In the genomic region with DNA sequence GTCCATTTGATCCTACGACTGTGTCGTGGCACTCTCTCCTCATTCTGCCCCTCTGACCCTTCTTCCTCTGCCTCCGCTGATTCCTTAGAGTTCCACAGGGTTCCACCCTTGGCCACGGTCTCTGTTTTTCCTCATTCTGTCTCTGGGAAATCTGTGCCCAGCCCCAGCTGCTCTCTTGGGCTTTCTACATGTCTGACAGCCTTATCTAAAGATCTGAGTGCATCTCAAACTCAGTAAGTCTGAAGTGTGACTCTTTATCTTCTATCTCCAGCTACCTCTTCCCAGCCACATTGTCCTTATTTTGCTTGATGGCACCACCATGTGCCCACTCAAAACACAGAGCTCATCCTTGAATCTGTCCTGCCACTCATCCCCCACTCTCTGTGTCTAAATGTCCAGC, we compare ENCODE assay signal across 17 cellular contexts.
DNase-seq lines count a peak whose midpoint lies in the region; ATAC-seq and TF ChIP-seq lines count a peak whose summit lies in the region.
"Had no signal": no experiment of that assay in that cellular context is flagged by ENCODE, and none has a peak within 500 bp of the region (broad histone marks: within the 10 kb centered on the region; RNA-seq: fewer than 3 reads in every experiment).

No MANE protein-coding gene starts in this region.

- H3K27ac Mint-ChIP-seq in T-helper 17 cell, result peak overlapping the region; percentile 63
- peak overlapping the region; percentile 66 for H3K27ac Mint-ChIP-seq in endothelial cell (ENCODE audit: unreplicated experiment)
- H3K27ac Mint-ChIP-seq in neural progenitor cell, result peak overlapping the region; percentile 58
- no peak overlapping the region for H3K27ac Mint-ChIP-seq in stimulated activated effector memory CD8-positive, alpha-beta T cell treated with anti-CD3 and anti-CD28 coated beads, Interleukin-12 subunit alpha, Interleukin-12 subunit beta, amount 100 ng/mL, for 72 hours

- H3K4me3 Mint-ChIP-seq in T-helper 17 cell (no peak overlapping the region), endothelial cell (ENCODE audit: unreplicated experiment) (peak overlapping the region; percentile 57), neural progenitor cell (no peak overlapping the region)
- no peak overlapping the region for H3K4me3 Mint-ChIP-seq in stimulated activated effector memory CD8-positive, alpha-beta T cell treated with anti-CD3 and anti-CD28 coated beads, Interleukin-12 subunit alpha, Interleukin-12 subunit beta, amount 100 ng/mL, for 72 hours

- DNase-seq in T-helper 17 cell, result no peak
- no peak for DNase-seq in endothelial cell (ENCODE audit: low spot score)
- DNase-seq in neural progenitor cell (ENCODE audit: low spot score), result no peak
- no peak for DNase-seq in tibial artery
- DNase-seq in stimulated activated effector memory CD8-positive, alpha-beta T cell treated with anti-CD3 and anti-CD28 coated beads, Interleukin-12 subunit alpha, Interleukin-12 subunit beta, amount 100 ng/mL, for 72 hours (ENCODE audit: low spot score in 2 of 2), result no peak
- DNase-seq in 8988T, result no peak
- DNase-seq: ACHN, DND-41, NCI-H1417, NCI-H187, NCI-H2107, NCI-H510A, NCI-H748 treated with DMSO at 0.1 percent for 48 hours, Right ventricle myocardium superior had no signal

- H3K79me2 ChIP-seq in neural progenitor cell (ENCODE audit: low read depth), result no peaks in the 10 kb centered on the region

- no peaks in the 10 kb centered on the region for H3K36me3 ChIP-seq in neural progenitor cell
- peaks cover 0 to 11% (median 0%) of the 10 kb centered on the region in 3 donors for H3K36me3 ChIP-seq in tibial artery

- H3K27me3 Mint-ChIP-seq in T-helper 17 cell, result peaks cover 10% of the 10 kb centered on the region
- H3K27me3 Mint-ChIP-seq in endothelial cell (ENCODE audit: unreplicated experiment), result peaks cover 6% of the 10 kb centered on the region
- peaks cover 2% of the 10 kb centered on the region for H3K27me3 Mint-ChIP-seq in neural progenitor cell (ENCODE audit: insufficient read depth, low read depth)

- ATAC-seq in T-helper 17 cell (no peak), HG02938 (IDR thresholded peaks at IDR 0.05; ENCODE audit: unreplicated experiment) (no peak)
- ATAC-seq in stimulated activated effector memory CD8-positive, alpha-beta T cell treated with anti-CD3 and anti-CD28 coated beads, Interleukin-12 subunit alpha, Interleukin-12 subunit beta, amount 100 ng/mL, for 72 hours, result no peak

- no peak overlapping the region for H3K9ac ChIP-seq in neural progenitor cell
- H3K9ac ChIP-seq: KMS-11 had no signal

- no peaks in the 10 kb centered on the region for H3K27me3 ChIP-seq in neural progenitor cell
- no peaks in the 10 kb centered on the region for H3K27me3 ChIP-seq in tibial artery

- H3K4me1 Mint-ChIP-seq in T-helper 17 cell, result peaks cover 2% of the 10 kb centered on the region
- peaks cover 64% of the 10 kb centered on the region for H3K4me1 Mint-ChIP-seq in endothelial cell (ENCODE audit: unreplicated experiment)
- peaks cover 26% of the 10 kb centered on the region for H3K4me1 Mint-ChIP-seq in neural progenitor cell
- no peaks in the 10 kb centered on the region for H3K4me1 Mint-ChIP-seq in stimulated activated effector memory CD8-positive, alpha-beta T cell treated with anti-CD3 and anti-CD28 coated beads, Interleukin-12 subunit alpha, Interleukin-12 subunit beta, amount 100 ng/mL, for 72 hours

- no peak overlapping the region for H3K4me2 ChIP-seq in neural progenitor cell
- H3K4me2 ChIP-seq: KMS-11 had no signal

- H3K36me3 Mint-ChIP-seq in T-helper 17 cell (ENCODE audit: low read depth) (peaks cover 5% of the 10 kb centered on the region), endothelial cell (ENCODE audit: low read depth, unreplicated experiment) (no peaks in the 10 kb centered on the region), neural progenitor cell (no peaks in the 10 kb centered on the region)
- H3K36me3 Mint-ChIP-seq in stimulated activated effector memory CD8-positive, alpha-beta T cell treated with anti-CD3 and anti-CD28 coated beads, Interleukin-12 subunit alpha, Interleukin-12 subunit beta, amount 100 ng/mL, for 72 hours, result no peaks in the 10 kb centered on the region

- peaks cover 21% of the 10 kb centered on the region for H3K4me1 ChIP-seq in neural progenitor cell
- H3K4me1 ChIP-seq in tibial artery, result peaks cover 0 to 89% (median 66%) of the 10 kb centered on the region in 4 donors

- H2AFZ ChIP-seq in neural progenitor cell (replicated peaks), result no peak overlapping the region

- TF ChIP-seq CTCF in endothelial cell (IDR thresholded peaks at IDR 0.05; ENCODE audit: unreplicated experiment), result no peak
- TF ChIP-seq CTCF in neural progenitor cell (IDR thresholded peaks at IDR 0.05), result no peak
- no peak for TF ChIP-seq CTCF in tibial artery (IDR thresholded peaks at IDR 0.05)

- no peaks in the 10 kb centered on the region for H3K9me3 Mint-ChIP-seq in endothelial cell (ENCODE audit: unreplicated experiment)
- H3K9me3 Mint-ChIP-seq in neural progenitor cell, result no peaks in the 10 kb centered on the region
- H3K9me3 Mint-ChIP-seq in stimulated activated effector memory CD8-positive, alpha-beta T cell treated with anti-CD3 and anti-CD28 coated beads, Interleukin-12 subunit alpha, Interleukin-12 subunit beta, amount 100 ng/mL, for 72 hours, result no peaks in the 10 kb centered on the region

- H3K9me3 ChIP-seq in T-helper 17 cell (ENCODE audit: control insufficient read depth, low read length, poor library complexity, severe bottlenecking) (no peaks in the 10 kb centered on the region), neural progenitor cell (ENCODE audit: low read depth) (no peaks in the 10 kb centered on the region), tibial artery (no peaks in the 10 kb centered on the region)

- H3F3A ChIP-seq in neural progenitor cell (ENCODE audit: low read depth), result no peaks in the 10 kb centered on the region

- no peaks in the 10 kb centered on the region for H4K20me1 ChIP-seq in neural progenitor cell (ENCODE audit: low read depth)

- intact Hi-C loops in tibial artery (cut with DNase I; ENCODE audit: low total_unique reads), result no loop called here

- H3K4me3 ChIP-seq in neural progenitor cell, result no peak overlapping the region
- H3K4me3 ChIP-seq in tibial artery, result no peak overlapping the region

- H3K27ac ChIP-seq in neural progenitor cell (no peak overlapping the region), tibial artery (peak overlapping the region; percentile 93 to 97)
- H3K27ac ChIP-seq: HL-60, KMS-11 had no signal
